In genomic region chr1:86914635-86914997, GRCh38 we compare ENCODE assay signal across 8 cellular contexts. TPM values are rescaled to one million over a fixed set of nuclear protein-coding genes. Genes with fewer than 3 reads are reported as not detected.
A peak's percentile ranks its signal among the peaks of the same experiment; 100 is the strongest.
DNase-seq lines count a peak whose midpoint lies in the region; ATAC-seq, FAIRE-seq and TF ChIP-seq lines count a peak whose summit lies in the region.

TSS of gene HS2ST1 (plus strand) at chr1:86914635.

- no peak for FAIRE-seq in H1 (lab: Jason Lieb, UNC)

- H4K91ac ChIP-seq in H1 (replicated peaks; ENCODE audit: insufficient read length, low read length): peak within 1 kb of the TSS; percentile 69

- peak within 1 kb of the TSS; percentile 69 for H2BK120ac ChIP-seq in H1 (replicated peaks; ENCODE audit: low read depth, low read length)

- H3K4me3 ChIP-seq in H1 (ENCODE audit: extremely low read depth in 1 of 4, insufficient read depth in 2 of 4, low read depth in 3 of 4, low read length in 4 of 4): peak within 1 kb of the TSS; percentile 98 to 99 (median 99)

- H3K4me1 Mint-ChIP-seq in naive thymus-derived CD8-positive, alpha-beta T cell: peaks cover 21 to 51% (median 38%) of the 10 kb centered on the region in 4 donors

- DNase-seq in LHCN-M2 (ENCODE audit: low read depth): no peak
- DNase-seq in H1 (ENCODE audit: low read depth in 1 of 2, low spot score in 2 of 2): no peak
- DNase-seq in naive thymus-derived CD8-positive, alpha-beta T cell: no peak
- no peak for DNase-seq in NCI-H1105 treated with DMSO at 0.1 percent for 48 hours (lab: John Stamatoyannopoulos, UW)
- DNase-seq in MV-4-11 (lab: John Stamatoyannopoulos, UW): no peak

- peaks cover 34 to 90% of the 10 kb centered on the region in 2 experiments for H3K79me2 ChIP-seq in H1 (ENCODE audit: control insufficient read depth in 1 of 2, insufficient read depth in 2 of 2, low read length in 2 of 2)

- TF ChIP-seq POLR2A in H1 (IDR thresholded peaks at IDR 0.05; ENCODE audit: control extremely low read depth in 1 of 2, low read depth in 2 of 2, low read length in 2 of 2): peak in 1 of 2 experiments; percentile 71; a peak in 2 of 3 replicates

- H2AK5ac ChIP-seq in H1 (ENCODE audit: low read depth, low read length): peak within 1 kb of the TSS; percentile 84; the same call in 1 of the 2 replicates

- WGBS in H1 (ENCODE audit: extremely low coverage in 1 of 2, insufficient coverage in 1 of 2, insufficient read length in 1 of 2, insufficient replicate concordance in 2 of 2, low coverage in 1 of 2, low lambda C conversion rate in 2 of 2, missing lambda C conversion rate in 1 of 2), 2 experiments: 2% methylated on average over 12 of the region's 41 CpGs; no CpG with 5 or more reads in 1 of the 2 experiments

- POLR2A ChIA-PET in H1 (lab: Charles Lee; ENCODE audit: partially characterized antibody): interaction anchor here (0.7 to 5.1 kb wide), 27 partner anchors 10 to 420 kb away, joined by 3 to 49 read pairs (median 4); partner anchors contain the start of gene SH3GLB1
- POLR2A ChIA-PET in naive thymus-derived CD8-positive, alpha-beta T cell (lab: Charles Lee): interaction anchor here (0.6 to 4.0 kb wide), 13 partner anchors 12 to 1976 kb away, joined by 3 to 55 read pairs (median 5); partner anchors contain the start of genes BCL10, GTF2B, LMO4 and ODF2L

- H3K36me3 ChIP-seq in H1 (ENCODE audit: control insufficient read depth in 2 of 4, insufficient read depth in 4 of 4, low read length in 3 of 4): peaks cover 0 to 3% (median 1%) of the 10 kb centered on the region in 4 experiments; a peak in 1 of 8 replicates

- H3K27ac Mint-ChIP-seq in naive thymus-derived CD8-positive, alpha-beta T cell: no peak within 1 kb of the TSS

- H3K79me1 ChIP-seq in H1 (ENCODE audit: low read depth, low read length): no peaks in the 10 kb centered on the region

- H3K23me2 ChIP-seq in H1 (ENCODE audit: low read depth, low read length): no peaks in the 10 kb centered on the region

- ATAC-seq in naive thymus-derived CD8-positive, alpha-beta T cell: peak; percentile 62 to 74
- no peak for ATAC-seq in GM21447 (IDR thresholded peaks at IDR 0.05; ENCODE audit: unreplicated experiment)
- ATAC-seq in GM19395 (IDR thresholded peaks at IDR 0.05; ENCODE audit: unreplicated experiment): no peak

- peak within 1 kb of the TSS; percentile 94 for H2AFZ ChIP-seq in H1 (ENCODE audit: low read length)

- H3K18ac ChIP-seq in H1 (ENCODE audit: extremely low read depth, low read length): peak within 1 kb of the TSS; percentile 89

- no peak for TF ChIP-seq EP300 in H1 (IDR thresholded peaks at IDR 0.05; ENCODE audit: borderline replicate concordance in 1 of 2, low read depth in 2 of 2, low read length in 2 of 2)

- peak within 1 kb of the TSS; percentile 99 for H2BK5ac ChIP-seq in H1 (ENCODE audit: low read depth, low read length)

- no peak within 1 kb of the TSS for H2BK20ac ChIP-seq in H1 (ENCODE audit: low read length)

- H3K27me3 ChIP-seq in H1 (replicated peaks in 1 of 4; ENCODE audit: control insufficient read depth in 3 of 4, extremely low read depth in 1 of 4, insufficient read depth in 3 of 4, low read length in 3 of 4): no peaks in the 10 kb centered on the region

- peak within 1 kb of the TSS; percentile 100 for H2BK15ac ChIP-seq in H1 (ENCODE audit: low read length)

- TF ChIP-seq CTCF in C4-2B (conservative IDR thresholded peaks at IDR 0.05) (no peak), H1 (IDR thresholded peaks at IDR 0.05; ENCODE audit: control extremely low read depth in 1 of 3, insufficient read depth in 1 of 3, low read depth in 1 of 3, low read length in 3 of 3) (no peak)

- H3K4me1 ChIP-seq in H1 (replicated peaks in 1 of 4; ENCODE audit: control insufficient read depth in 3 of 4, insufficient read depth in 4 of 4, low read length in 3 of 4): peaks cover 0 to 3% (median 2%) of the 10 kb centered on the region in 4 experiments; a peak in 3 of 7 replicates

- H3K4me2 ChIP-seq in H1 (ENCODE audit: insufficient read depth in 1 of 2, low read depth in 2 of 2, low read length in 2 of 2): peak within 1 kb of the TSS; percentile 74 to 79

- H4K8ac ChIP-seq in H1 (ENCODE audit: extremely low read depth, insufficient read depth, low read length): peak within 1 kb of the TSS; percentile 99; the same call in 1 of the 2 replicates

- CTCF ChIA-PET in H1 (lab: Charles Lee; ENCODE audit: partially characterized antibody): interaction anchor here (0.5 to 1.7 kb wide), 5 partner anchors 22 to 181 kb away, joined by 3 to 5 read pairs (median 3); no protein-coding TSS in a partner anchor

- peaks cover 2 to 7% of the 10 kb centered on the region in 2 experiments for H4K20me1 ChIP-seq in H1 (replicated peaks in 1 of 2; ENCODE audit: control insufficient read depth in 1 of 2, insufficient read depth in 2 of 2, low read length in 2 of 2)

- H4K5ac ChIP-seq in H1 (ENCODE audit: insufficient read length, low read depth, low read length): peak within 1 kb of the TSS; percentile 97

- no peaks in the 10 kb centered on the region for H3K27me3 Mint-ChIP-seq in naive thymus-derived CD8-positive, alpha-beta T cell

- H3K9me3 ChIP-seq in H1 (ENCODE audit: insufficient read depth in 2 of 2, low read depth in 1 of 2, low read length in 1 of 2): no peaks in the 10 kb centered on the region

- H3K14ac ChIP-seq in H1 (ENCODE audit: insufficient read length): no peak within 1 kb of the TSS

- peaks cover 0 to 20% (median 4%) of the 10 kb centered on the region in 3 donors for H3K36me3 Mint-ChIP-seq in naive thymus-derived CD8-positive, alpha-beta T cell

- H3K4ac ChIP-seq in H1 (replicated peaks; ENCODE audit: insufficient read length, low read depth, low read length): peak within 1 kb of the TSS; percentile 17

- H3K23ac ChIP-seq in H1 (ENCODE audit: insufficient read length): no peak within 1 kb of the TSS

- no peak for TF ChIP-seq RAD21 in H1 (IDR thresholded peaks at IDR 0.05 in 1 of 2, conservative IDR thresholded peaks at IDR 0.05 in 1 of 2; ENCODE audit: low read depth in 2 of 2, low read length in 2 of 2)

- H3K56ac ChIP-seq in H1 (replicated peaks; ENCODE audit: insufficient read length, low read depth, low read length): peak within 1 kb of the TSS; percentile 77

- peak within 1 kb of the TSS; percentile 98 to 100 (median 99) for H3K9ac ChIP-seq in H1 (replicated peaks in 1 of 4; ENCODE audit: extremely low read depth in 1 of 4, low read depth in 3 of 4, low read length in 3 of 4)

- no peaks in the 10 kb centered on the region for H3K9me3 Mint-ChIP-seq in naive thymus-derived CD8-positive, alpha-beta T cell

- H3K27ac ChIP-seq in C4-2B: peak within 1 kb of the TSS; percentile 87
- peak within 1 kb of the TSS; percentile 96 for H3K27ac ChIP-seq in H1 (ENCODE audit: low read depth, low read length)

- H2BK12ac ChIP-seq in H1 (ENCODE audit: low read depth, low read length): peak within 1 kb of the TSS; percentile 94; the same call in 1 of the 2 replicates

- H3K4me3 Mint-ChIP-seq in naive thymus-derived CD8-positive, alpha-beta T cell: no peak within 1 kb of the TSS

TF ChIP-seq in H1, 55 proteins besides CTCF, POLR2A, EP300 and RAD21 (continues in another document):
- TF ChIP-seq GTF2F1 (IDR thresholded peaks at IDR 0.05; ENCODE audit: borderline replicate concordance, low read depth, low read length) (no peak), SIN3A (conservative IDR thresholded peaks at IDR 0.05 in 1 of 2, IDR thresholded peaks at IDR 0.05 in 1 of 2; ENCODE audit: low read depth in 1 of 2, low read length in 2 of 2) (0 out of 4 replicates have a peak, but pooled peaks of 1 of the 2 experiments have one; percentile 29), EGR1 (IDR thresholded peaks at IDR 0.05; ENCODE audit: borderline replicate concordance, low read depth, low read length) (no peak), SP4 (IDR thresholded peaks at IDR 0.05; ENCODE audit: low read length) (no peak), BCL11A (IDR thresholded peaks at IDR 0.05; ENCODE audit: low read depth in 2 of 2, low read length in 2 of 2) (no peak), PHF8 (conservative IDR thresholded peaks at IDR 0.05; ENCODE audit: low read depth, low read length) (peak; percentile 84), MAFK (IDR thresholded peaks at IDR 0.05; ENCODE audit: low read depth, low read length) (no peak), ATF2 (IDR thresholded peaks at IDR 0.05; ENCODE audit: low read length) (no peak), TEAD4 (IDR thresholded peaks at IDR 0.05; ENCODE audit: low read depth, low read length) (no peak), SUZ12 (IDR thresholded peaks at IDR 0.05; ENCODE audit: low read length) (no peak), TAF7 (optimal IDR thresholded peaks at IDR 0.05; ENCODE audit: borderline replicate concordance, low read depth, low read length) (no peak), CREB1 (IDR thresholded peaks at IDR 0.05) (no peak), NANOG (IDR thresholded peaks at IDR 0.05; ENCODE audit: insufficient read depth, low read depth, low read length, poor library complexity, severe bottlenecking) (no peak), POLR2AphosphoS5 (IDR thresholded peaks at IDR 0.05; ENCODE audit: low read depth, low read length) (peak; percentile 73; the same call in 1 of the 2 replicates), ASH2L (IDR thresholded peaks at IDR 0.05; ENCODE audit: low read length) (no peak)

RNA-seq across cellular contexts. Expression of gene HS2ST1, which starts in this region (rescaled TPM):
- 21.7 and 27.8 TPM in 2 replicates for total RNA-seq in LHCN-M2 (2014; rRNA removed)
- polyA plus RNA-seq in LHCN-M2 (2012): 11.2 TPM
- 24.0 and 28.3 TPM in 2 replicates for total RNA-seq in H1 (2021; fragmentation: NEBNext Ultra II Directional; extraction: Animal tissue kit (Norgen Biotek cat#: 25700))
- polyA plus RNA-seq in H1 (2011; rRNA removed): 2.9 and 5.2 TPM in 2 replicates
- polyA plus RNA-seq in H1 (2011; cell fraction: cytosol; rRNA removed): 5.8 TPM
- polyA plus RNA-seq in H1 (2011; cell fraction: nucleus; rRNA removed): 2.8 TPM
- polyA plus RNA-seq in H1 (2012, experiment 1 of 2): 6.1 to 16.4 TPM (median 7.5 TPM) in 4 replicates
- 1.3 TPM for polyA plus RNA-seq in H1 (2012, experiment 2 of 2)
- 15.0 TPM for polyA plus RNA-seq in H1 (2013, experiment 1 of 2)
- polyA plus RNA-seq in H1 (2013, experiment 2 of 2): 16.0 TPM
- 10.1 and 14.6 TPM in 2 replicates for polyA minus RNA-seq in H1 (2011; rRNA and poly(A)+ RNA removed)
- 12.3 TPM for polyA minus RNA-seq in H1 (2011; cell fraction: cytosol; rRNA and poly(A)+ RNA removed)
- polyA minus RNA-seq in H1 (2011; cell fraction: nucleus; rRNA and poly(A)+ RNA removed): 21.4 TPM
- 10 to 100 TPM; 13.4 to 14.4 TPM for total RNA-seq in naive thymus-derived CD8-positive, alpha-beta T cell
- polyA plus RNA-seq in naive thymus-derived CD8-positive, alpha-beta T cell: 10 to 100 TPM in 1 of 3 donors, 1 to 10 TPM in 2; 7.1 to 10.6 (median 8.3) TPM

Comparison
In these comparisons a context has a peak if more than half of its experiments do, and no peak if none do; other contexts are left out.
1. ATAC-seq: peak in naive thymus-derived CD8-positive, alpha-beta T cell (2 of 2); none in GM21447 (single experiment) and GM19395 (single experiment).